24 cellular contexts compared by ENCODE assay signal in the genomic region with DNA sequence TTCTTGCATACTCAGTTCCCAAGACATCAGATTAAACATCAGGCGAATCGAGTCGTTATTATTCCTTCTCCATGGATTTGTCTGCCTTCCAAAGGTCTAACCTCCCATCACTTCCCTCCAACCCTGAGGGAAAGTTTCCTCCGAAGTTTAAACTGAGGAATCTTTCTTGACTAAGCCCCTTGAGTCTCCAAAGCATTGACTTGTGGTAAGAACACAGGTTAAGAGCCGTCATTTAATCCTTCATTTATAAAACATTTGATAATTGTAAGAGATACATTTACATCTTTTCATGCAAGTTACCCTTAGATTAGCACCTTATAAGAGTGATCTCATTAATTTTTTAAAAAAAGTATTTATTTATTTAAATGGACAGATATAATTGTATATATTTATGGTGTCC.
DNase-seq lines count a peak whose midpoint lies in the region.
"Had no signal": no experiment of that assay in that cellular context is flagged by ENCODE, and none has a peak within 500 bp of the region (broad histone marks: within the 10 kb centered on the region; RNA-seq: fewer than 3 reads in every experiment).

Gene OR7A10, minus strand, starts transcription at position 101 of the 400 bp plus-strand sequence. CDS start 7,045 bp downstream, outside the sequence.

- no peaks in the 10 kb centered on the region for H3K36me3 Mint-ChIP-seq in activated naive CD4-positive, alpha-beta T cell treated with anti-CD3 and anti-CD28 coated beads, Interleukin-2, amount 50 U/mL, for 24 hours
- H3K36me3 Mint-ChIP-seq: CD14-positive monocyte; CD4-positive, alpha-beta memory T cell; CD4-positive, CD25-positive, alpha-beta regulatory T cell; CD8-positive, alpha-beta memory T cell; CD8-positive, alpha-beta T cell had no signal

- no peak for DNase-seq in activated naive CD4-positive, alpha-beta T cell treated with Interleukin-2 at 50 U/mL for 16 hours
- DNase-seq: 8988T; ACHN; AML-193; BE2C; C1 segment of cervical spinal cord; Caco-2; Calu3; CD4-positive, alpha-beta memory T cell; CD4-positive, alpha-beta T cell; CD4-positive, CD25-positive, alpha-beta regulatory T cell; CD8-positive, alpha-beta memory T cell; CD8-positive, alpha-beta T cell; COR-L47; DMS 273 treated with DMSO at 0.1 percent for 48 hours; DMS153; DMS53; DMS79; DMS79 treated with DMSO at 0.1 percent for 48 hours; DND-41; EL had no signal

- no peaks in the 10 kb centered on the region for H3K9me3 Mint-ChIP-seq in activated naive CD4-positive, alpha-beta T cell treated with anti-CD3 and anti-CD28 coated beads, Interleukin-2, amount 50 U/mL, for 24 hours
- H3K9me3 Mint-ChIP-seq: CD14-positive monocyte; CD4-positive, alpha-beta T cell; CD8-positive, alpha-beta T cell had no signal

- no peak within 1 kb of the TSS for H3K4me3 Mint-ChIP-seq in activated naive CD4-positive, alpha-beta T cell treated with anti-CD3 and anti-CD28 coated beads, Interleukin-2, amount 50 U/mL, for 24 hours
- H3K4me3 Mint-ChIP-seq: B cell; CD14-positive monocyte; CD4-positive, alpha-beta memory T cell; CD4-positive, alpha-beta T cell; CD4-positive, CD25-positive, alpha-beta regulatory T cell; CD8-positive, alpha-beta memory T cell; CD8-positive, alpha-beta T cell had no signal

- peaks cover 20% of the 10 kb centered on the region for H3K27me3 Mint-ChIP-seq in activated naive CD4-positive, alpha-beta T cell treated with anti-CD3 and anti-CD28 coated beads, Interleukin-2, amount 50 U/mL, for 24 hours
- H3K27me3 Mint-ChIP-seq: CD4-positive, CD25-positive, alpha-beta regulatory T cell had no signal

- no peaks in the 10 kb centered on the region for H3K4me1 Mint-ChIP-seq in activated naive CD4-positive, alpha-beta T cell treated with anti-CD3 and anti-CD28 coated beads, Interleukin-2, amount 50 U/mL, for 24 hours
- H3K4me1 Mint-ChIP-seq: B cell; CD14-positive monocyte; CD4-positive, alpha-beta memory T cell; CD8-positive, alpha-beta memory T cell had no signal

- H3K27ac Mint-ChIP-seq in activated naive CD4-positive, alpha-beta T cell treated with anti-CD3 and anti-CD28 coated beads, Interleukin-2, amount 50 U/mL, for 24 hours = peak within 1 kb of the TSS; percentile 25
- H3K27ac Mint-ChIP-seq: B cell; CD4-positive, alpha-beta T cell; CD4-positive, CD25-positive, alpha-beta regulatory T cell; CD8-positive, alpha-beta T cell had no signal
